ENCODE assay signal across 15 cellular contexts in genomic region chr9:129023908-129024233, GRCh38. TPM values are rescaled to one million over a fixed set of nuclear protein-coding genes. Genes with fewer than 3 reads are reported as not detected.
DNase-seq lines count a peak whose midpoint lies in the region; TF ChIP-seq lines count a peak whose summit lies in the region.
"Had no signal": no experiment of that assay in that cellular context is flagged by ENCODE, and none has a peak within 500 bp of the region (broad histone marks: within the 10 kb centered on the region; RNA-seq: fewer than 3 reads in every experiment).

No MANE protein-coding gene starts in this region.

- DNase-seq in PC-9, result no peak
- DNase-seq in epithelial cell of prostate (ENCODE audit: low read depth, low spot score), result no peak
- DNase-seq in osteoblast (ENCODE audit: insufficient read length, low spot score, missing footprints), result no peak
- DNase-seq in CD14-positive monocyte (ENCODE audit: low spot score), result no peak
- no peak for DNase-seq in hypothalamus (lab: John Stamatoyannopoulos, UW)
- no peak for DNase-seq in middle frontal gyrus (ENCODE audit: extremely low spot score, low spot score)
- DNase-seq in cerebellar cortex (ENCODE audit: low spot score), result no peak
- DNase-seq: activated CD4-positive, alpha-beta memory T cell treated with anti-CD3 and anti-CD28 coated beads, Interleukin-2, amount 10 ng/mL, durations not matched to agents 7 days and 5 days; CD4-positive, alpha-beta T cell; Kasumi-1; NCI-H510A; PC-3; small intestine had no signal

- peak overlapping the region; percentile 69 for H3K4me2 ChIP-seq in PC-9
- H3K4me2 ChIP-seq in osteoblast (ENCODE audit: insufficient read depth, low read length), result peak overlapping the region; percentile 36

- peaks cover 0 to 5% (median 0%) of the 10 kb centered on the region in 3 donors for H3K27me3 Mint-ChIP-seq in CD14-positive monocyte (ENCODE audit: low read depth in 3 of 3)
- H3K27me3 Mint-ChIP-seq: activated CD4-positive, alpha-beta memory T cell treated with anti-CD3 and anti-CD28 coated beads, Interleukin-2, amount 10 ng/mL, durations not matched to agents 7 days and 5 days; CD4-positive, alpha-beta T cell; stimulated activated memory B cell treated with anti-CD40 and anti-IgM and Interleukin-4, amounts not matched to agents 10 μg/mL and 1 μg/mL and 100 μg/mL, for 72 hours had no signal

- peaks cover 0 to under 1% (median 0%) of the 10 kb centered on the region in 7 donors for H3K9me3 Mint-ChIP-seq in CD14-positive monocyte
- H3K9me3 Mint-ChIP-seq: activated CD4-positive, alpha-beta memory T cell treated with anti-CD3 and anti-CD28 coated beads, Interleukin-2, amount 10 ng/mL, durations not matched to agents 7 days and 5 days; activated T-helper 1 cell treated with anti-CD3 and anti-CD28 coated beads, Interleukin-12 subunit alpha, Interleukin-12 subunit beta, Interleukin-2, Interleukin-4 antibody, amounts not matched to agents 30 ng/mL and 10 ng/mL and 1 ng/mL, durations not matched to agents 14 hours and 24 hours and 36 hours; CD4-positive, alpha-beta T cell; stimulated activated memory B cell treated with anti-CD40 and anti-IgM and Interleukin-4, amounts not matched to agents 10 μg/mL and 1 μg/mL and 100 μg/mL, for 72 hours had no signal

- H4K20me1 ChIP-seq in PC-9 (ENCODE audit: insufficient read depth) (peaks cover 28% of the 10 kb centered on the region), osteoblast (ENCODE audit: insufficient read depth, low read length) (peaks cover 13% of the 10 kb centered on the region)

- no peaks in the 10 kb centered on the region; the same call in 1 of the 2 replicates for H3K36me3 ChIP-seq in PC-9 (ENCODE audit: low read depth)
- no peaks in the 10 kb centered on the region for H3K36me3 ChIP-seq in osteoblast (ENCODE audit: insufficient read depth, low read length)

- H3K9me2 ChIP-seq in PC-9 (ENCODE audit: insufficient read depth), result no peaks in the 10 kb centered on the region

- TF ChIP-seq CTCF in PC-9 (conservative IDR thresholded peaks at IDR 0.05) (no peak), osteoblast (IDR thresholded peaks at IDR 0.05; ENCODE audit: extremely low read depth, low read depth, low read length) (no peak), CD14-positive monocyte (IDR thresholded peaks at IDR 0.05) (no peak)

- H3K27ac Mint-ChIP-seq in CD14-positive monocyte, result no peak overlapping the region
- H3K27ac Mint-ChIP-seq: activated CD4-positive, alpha-beta memory T cell treated with anti-CD3 and anti-CD28 coated beads, Interleukin-2, amount 10 ng/mL, durations not matched to agents 7 days and 5 days; activated T-helper 1 cell treated with anti-CD3 and anti-CD28 coated beads, Interleukin-12 subunit alpha, Interleukin-12 subunit beta, Interleukin-2, Interleukin-4 antibody, amounts not matched to agents 30 ng/mL and 10 ng/mL and 1 ng/mL, durations not matched to agents 14 hours and 24 hours and 36 hours; CD4-positive, alpha-beta T cell; stimulated activated memory B cell treated with anti-CD40 and anti-IgM and Interleukin-4, amounts not matched to agents 10 μg/mL and 1 μg/mL and 100 μg/mL, for 72 hours had no signal

- peaks cover 6 to 26% of the 10 kb centered on the region in 2 donors for H3K36me3 Mint-ChIP-seq in CD14-positive monocyte

- POLR2A ChIA-PET in PC-9 (lab: Charles Lee; ENCODE audit: unreplicated experiment), result interaction anchor here (0.6 to 0.9 kb wide), 5 partner anchors 11 to 753 kb away, joined by 3 to 10 read pairs (median 4); partner anchors contain the start of gene MIGA2

- H3K4me1 ChIP-seq in PC-9 (replicated peaks; ENCODE audit: insufficient read depth), result peaks cover 55% of the 10 kb centered on the region
- H3K4me1 ChIP-seq in osteoblast (ENCODE audit: insufficient read depth, low read length), result peaks cover 16% of the 10 kb centered on the region

- peaks cover 26% of the 10 kb centered on the region for H3K4me1 Mint-ChIP-seq in CD14-positive monocyte

- H3K4me3 ChIP-seq in PC-9 (no peak overlapping the region), osteoblast (ENCODE audit: insufficient read depth, low read length) (no peak overlapping the region)

- H3K4me3 Mint-ChIP-seq in CD14-positive monocyte, result no peak overlapping the region
- H3K4me3 Mint-ChIP-seq: activated CD4-positive, alpha-beta memory T cell treated with anti-CD3 and anti-CD28 coated beads, Interleukin-2, amount 10 ng/mL, durations not matched to agents 7 days and 5 days; activated T-helper 1 cell treated with anti-CD3 and anti-CD28 coated beads, Interleukin-12 subunit alpha, Interleukin-12 subunit beta, Interleukin-2, Interleukin-4 antibody, amounts not matched to agents 30 ng/mL and 10 ng/mL and 1 ng/mL, durations not matched to agents 14 hours and 24 hours and 36 hours; CD4-positive, alpha-beta T cell; stimulated activated memory B cell treated with anti-CD40 and anti-IgM and Interleukin-4, amounts not matched to agents 10 μg/mL and 1 μg/mL and 100 μg/mL, for 72 hours had no signal

- no peaks in the 10 kb centered on the region for H3K9me3 ChIP-seq in PC-9 (ENCODE audit: insufficient read depth, low read depth)
- H3K9me3 ChIP-seq in osteoblast (ENCODE audit: low read depth, low read length), result no peaks in the 10 kb centered on the region

- H3K27me3 ChIP-seq in PC-9 (ENCODE audit: insufficient read depth, low read depth), result no peaks in the 10 kb centered on the region
- no peaks in the 10 kb centered on the region for H3K27me3 ChIP-seq in osteoblast (ENCODE audit: insufficient read depth, low read length)

- CTCF ChIA-PET in PC-9 (lab: Charles Lee), result interaction anchor here (0.5 kb wide), 2 partner anchors 737 to 863 kb away, joined by 4 to 7 read pairs; no protein-coding TSS in a partner anchor

- peaks cover 31% of the 10 kb centered on the region for H3F3A ChIP-seq in PC-9 (ENCODE audit: insufficient read depth, low read depth)

- H3K79me2 ChIP-seq in PC-9 (ENCODE audit: low read depth) (peaks cover 69% of the 10 kb centered on the region), osteoblast (ENCODE audit: insufficient read depth, low read length) (peaks cover 29% of the 10 kb centered on the region)

- peak overlapping the region; percentile 51 for H3K27ac ChIP-seq in PC-9
- H3K27ac ChIP-seq in epithelial cell of prostate, result peak overlapping the region; percentile 32
- H3K27ac ChIP-seq in osteoblast (ENCODE audit: low read depth, low read length), result no peak overlapping the region

- H2AFZ ChIP-seq in PC-9 (no peak overlapping the region), osteoblast (ENCODE audit: low read length) (peak overlapping the region; percentile 6)

- intact Hi-C loops in PC-9 (cut with micrococcal nuclease; ENCODE audit: unreplicated experiment), result loop anchor here (1.0 to 10.0 kb wide), 3 partner anchors 28 to 461 kb away; partner anchors contain the start of gene SET
- intact Hi-C loops in CD14-positive monocyte (cut with micrococcal nuclease), result loop anchor here in 1 of 2 donors (10.0 kb wide), 1 partner anchor 569 kb away; the partner anchor contains the start of gene ODF2

- BruUV-seq in PC-9 (replicated peaks; lab: Mats Ljungman, UMichigan), result no TSS peak

RNA-seq across cellular contexts. Expression of gene SH3GLB2, which starts 4.3 kb away (rescaled TPM):
- total RNA-seq in PC-9 (2021) (184 and 213 TPM in 2 replicates), osteoblast (37.3 and 38.6 TPM in 2 replicates)
- polyA plus RNA-seq in CD14-positive monocyte, result 10 to 100 TPM in 1 of 2 donors, 1 to 10 TPM in 1; 8.0 to 25.9 TPM

RNA-seq across cellular contexts. Expression of gene MIGA2, which starts 12.6 kb away (rescaled TPM):
- total RNA-seq in PC-9 (2021) (40.7 and 48.2 TPM in 2 replicates), osteoblast (21.2 and 22.4 TPM in 2 replicates)
- 1 to 10 TPM; 1.9 to 5.9 TPM for polyA plus RNA-seq in CD14-positive monocyte

RNA-seq across cellular contexts. Expression of gene DOLPP1, which starts 57.0 kb away (rescaled TPM):
- 21.5 and 24.4 TPM in 2 replicates for total RNA-seq in PC-9 (2021)
- 10.3 and 10.5 TPM in 2 replicates for total RNA-seq in osteoblast
- 1 to 10 TPM; 5.4 to 5.9 TPM for polyA plus RNA-seq in CD14-positive monocyte
